1 cellular context compared by ENCODE assay signal in the genomic region with DNA sequence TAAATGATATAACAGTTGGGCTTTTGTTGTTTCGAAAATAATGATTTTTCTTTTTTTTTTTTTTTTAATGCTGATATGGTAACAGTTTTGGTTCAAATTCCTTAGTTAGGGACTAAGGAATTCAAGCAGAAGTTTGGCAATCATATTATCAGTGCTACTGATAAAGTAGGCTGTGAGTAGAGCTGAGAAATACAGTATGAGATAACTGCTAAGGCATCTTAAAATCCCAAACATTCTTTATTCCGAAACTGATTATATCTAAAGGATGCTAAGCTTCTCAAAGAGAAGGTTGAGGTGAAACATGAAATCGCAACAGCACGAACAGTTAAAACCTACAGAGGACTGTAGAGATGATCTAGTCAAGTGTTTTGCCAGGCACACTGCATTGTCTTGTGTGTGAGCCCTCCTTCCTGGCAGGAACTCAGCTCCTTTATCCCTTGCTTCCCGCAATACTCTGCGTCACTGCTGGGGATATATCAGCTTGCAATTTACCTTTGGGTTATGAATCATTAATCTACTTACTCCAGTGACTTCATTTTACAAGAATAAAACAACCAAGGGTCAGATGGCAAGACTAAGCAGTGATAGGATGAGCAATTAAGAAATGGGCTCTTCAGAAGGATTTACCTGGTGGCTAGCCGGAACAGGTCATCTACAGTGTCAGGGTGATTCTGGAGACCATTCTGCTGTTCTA.
TF ChIP-seq lines count a peak whose summit lies in the region.

No MANE protein-coding gene starts in this region.

TF ChIP-seq in IMR-90, 13 proteins besides CTCF, POLR2A, EP300 and RAD21:
- TF ChIP-seq RFX5 (IDR thresholded peaks at IDR 0.05; ENCODE audit: low read depth, low read length) (no peak), CEBPB (IDR thresholded peaks at IDR 0.05; ENCODE audit: low read depth, low read length) (peak; percentile 23; the same call in 1 of the 2 replicates)
